24 cellular contexts compared by ENCODE assay signal in the genomic region with DNA sequence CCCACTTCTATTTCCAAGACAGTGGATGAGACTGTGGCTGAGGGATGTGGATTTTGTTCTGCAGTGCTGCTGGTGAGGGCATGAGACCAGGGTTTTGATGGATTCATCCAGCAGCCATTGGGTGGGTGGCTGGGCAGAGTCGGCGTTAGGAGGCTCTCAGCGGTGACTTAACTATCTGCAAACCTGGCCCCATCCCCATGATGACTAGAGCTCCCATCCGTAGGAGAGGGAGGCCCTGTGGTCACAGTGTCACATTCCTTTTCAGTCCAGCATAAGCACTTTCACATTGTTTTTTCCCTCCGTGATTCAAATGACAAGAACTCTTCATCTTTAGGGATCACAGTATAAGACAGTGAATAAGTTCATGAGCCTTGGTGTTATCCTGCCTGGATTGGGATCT.
DNase-seq lines count a peak whose midpoint lies in the region; FAIRE-seq and TF ChIP-seq lines count a peak whose summit lies in the region.
"Had no signal": no experiment of that assay in that cellular context is flagged by ENCODE, and none has a peak within 500 bp of the region (broad histone marks: within the 10 kb centered on the region; RNA-seq: fewer than 3 reads in every experiment).

No MANE protein-coding gene starts in this region.

- no peaks in the 10 kb centered on the region for H3K27me3 ChIP-seq in astrocyte (ENCODE audit: insufficient read depth, low read length)
- no peaks in the 10 kb centered on the region for H3K27me3 ChIP-seq in testis
- H3K27me3 ChIP-seq: foreskin keratinocyte, sigmoid colon, upper lobe of left lung had no signal

- H3K9ac ChIP-seq in astrocyte (ENCODE audit: low read length), result no peak overlapping the region
- H3K9ac ChIP-seq: parathyroid adenoma had no signal

- TF ChIP-seq POLR2A in testis (IDR thresholded peaks at IDR 0.05), result no peak

- peak; percentile 79 for DNase-seq in GM03348 (ENCODE audit: low spot score)
- DNase-seq in astrocyte (ENCODE audit: low read depth), result peak; percentile 79
- DNase-seq in fibroblast of the conjunctiva (ENCODE audit: low read depth), result peak; percentile 8
- peak; percentile 31 for DNase-seq in urothelium cell line (ENCODE audit: low spot score)
- DNase-seq in testis, result no peak
- no peak for DNase-seq in activated gamma-delta T cell (lab: John Stamatoyannopoulos, UW)
- no peak for DNase-seq in DMS153 treated with DMSO at 0.1 percent for 48 hours (lab: John Stamatoyannopoulos, UW; ENCODE audit: unreplicated experiment)
- DNase-seq: activated CD8-positive, alpha-beta memory T cell treated with anti-CD3 and anti-CD28 coated beads, Interleukin-2, amount 50 U/mL, for 48 hours; activated effector memory CD4-positive, alpha-beta T cell treated with Interleukin-2 at 50 U/mL for 16 hours; cerebellar nuclear complex; effector memory CD4-positive, alpha-beta T cell; kidney glomerular epithelial cell; mammary epithelial cell; naive B cell; NCI-H1105 treated with DMSO at 0.1 percent for 48 hours; NCI-H526 treated with DMSO at 0.1 percent for 48 hours; sigmoid colon; stimulated activated CD4-positive, alpha-beta T cell treated with anti-CD3 and anti-CD28 coated beads, Interleukin-2, amount 100 ng/mL, for 24 hours; upper lobe of left lung had no signal

- H3K36me3 ChIP-seq in astrocyte (ENCODE audit: insufficient read depth, low read length) (no peaks in the 10 kb centered on the region), testis (ENCODE audit: low read depth, missing control alignments) (no peaks in the 10 kb centered on the region)
- H3K36me3 ChIP-seq: sigmoid colon, upper lobe of left lung had no signal

- H3K4me2 ChIP-seq in astrocyte (ENCODE audit: low read length), result peak overlapping the region; percentile 39

- H3K9me3 ChIP-seq in astrocyte (ENCODE audit: insufficient read depth, low read depth, low read length), result no peaks in the 10 kb centered on the region
- no peaks in the 10 kb centered on the region for H3K9me3 ChIP-seq in testis
- H3K9me3 ChIP-seq: sigmoid colon, upper lobe of left lung had no signal

- H3K4me1 Mint-ChIP-seq in astrocyte (ENCODE audit: low read depth, unreplicated experiment), result peaks cover 23% of the 10 kb centered on the region

- TF ChIP-seq CTCF in astrocyte (IDR thresholded peaks at IDR 0.05; ENCODE audit: insufficient read depth, low read depth, low read length) (no peak), testis (IDR thresholded peaks at IDR 0.05) (no peak)

- FAIRE-seq in astrocyte (lab: Jason Lieb, UNC), result peak; percentile 73
- FAIRE-seq in urothelium cell line (lab: Jason Lieb, UNC), result no peak
- FAIRE-seq: GM19239, H1 had no signal

- no peak overlapping the region for H2AFZ ChIP-seq in astrocyte (ENCODE audit: low read depth, low read length)
- H2AFZ ChIP-seq: parathyroid adenoma had no signal

- H3K4me1 ChIP-seq in astrocyte (ENCODE audit: insufficient read depth, low read length), result peaks cover 22% of the 10 kb centered on the region
- H3K4me1 ChIP-seq in testis, result no peaks in the 10 kb centered on the region
- H3K4me1 ChIP-seq: foreskin keratinocyte, parathyroid adenoma had no signal

- no peaks in the 10 kb centered on the region for H4K20me1 ChIP-seq in astrocyte (ENCODE audit: insufficient read depth, low read length)

- peaks cover 4% of the 10 kb centered on the region for H3K27me3 Mint-ChIP-seq in astrocyte (ENCODE audit: low read depth, unreplicated experiment)
- H3K27me3 Mint-ChIP-seq: stimulated activated naive CD8-positive, alpha-beta T cell treated with anti-CD3 and anti-CD28 coated beads, Interleukin-15, Interleukin-2, amounts not matched to agents 100 ng/mL and 50 ng/mL, for 24 hours had no signal

- H3K79me2 ChIP-seq in astrocyte (ENCODE audit: insufficient read depth, low read length), result no peaks in the 10 kb centered on the region
- H3K79me2 ChIP-seq: parathyroid adenoma had no signal

- H3K4me3 ChIP-seq in astrocyte (ENCODE audit: insufficient read depth, low read depth, low read length), result no peak overlapping the region
- no peak overlapping the region for H3K4me3 ChIP-seq in testis
- H3K4me3 ChIP-seq: sigmoid colon, upper lobe of left lung had no signal

- no peak overlapping the region for H3K27ac Mint-ChIP-seq in astrocyte (ENCODE audit: unreplicated experiment)
- H3K27ac Mint-ChIP-seq: naive B cell; stimulated activated naive CD8-positive, alpha-beta T cell treated with anti-CD3 and anti-CD28 coated beads, Interleukin-15, Interleukin-2, amounts not matched to agents 100 ng/mL and 50 ng/mL, for 24 hours had no signal

- H3K27ac ChIP-seq in astrocyte (ENCODE audit: low read depth, low read length) (no peak overlapping the region), testis (no peak overlapping the region)
- H3K27ac ChIP-seq: foreskin keratinocyte, parathyroid adenoma, sigmoid colon, upper lobe of left lung had no signal

- no peak overlapping the region for H3K4me3 Mint-ChIP-seq in astrocyte (ENCODE audit: unreplicated experiment)
- H3K4me3 Mint-ChIP-seq: naive B cell; stimulated activated naive CD8-positive, alpha-beta T cell treated with anti-CD3 and anti-CD28 coated beads, Interleukin-15, Interleukin-2, amounts not matched to agents 100 ng/mL and 50 ng/mL, for 24 hours had no signal

- WGBS in testis, 2 donors, result 76 to 78% methylated on average over 4 to 5 of the region's 5 CpGs

- H3K9me3 Mint-ChIP-seq in astrocyte (ENCODE audit: unreplicated experiment), result no peaks in the 10 kb centered on the region
- H3K9me3 Mint-ChIP-seq: stimulated activated naive CD8-positive, alpha-beta T cell treated with anti-CD3 and anti-CD28 coated beads, Interleukin-15, Interleukin-2, amounts not matched to agents 100 ng/mL and 50 ng/mL, for 24 hours had no signal

- no peaks in the 10 kb centered on the region for H3K36me3 Mint-ChIP-seq in astrocyte (ENCODE audit: low read depth, unreplicated experiment)
- H3K36me3 Mint-ChIP-seq: naive B cell had no signal

- intact Hi-C loops in testis (cut with DNase I; ENCODE audit: low total_unique reads), result no loop called here

Comparison
In these comparisons a context has a peak if more than half of its experiments do, and no peak if none do; other contexts are left out.
1. DNase-seq: peak in GM03348 (single experiment), astrocyte (single experiment), fibroblast of the conjunctiva (single experiment) and urothelium cell line (single experiment); none in testis (single experiment), activated gamma-delta T cell (single experiment) and DMS153 treated with DMSO at 0.1 percent for 48 hours (single experiment).